Comparison of ENCODE assay signal across 8 cellular contexts in the genomic region with DNA sequence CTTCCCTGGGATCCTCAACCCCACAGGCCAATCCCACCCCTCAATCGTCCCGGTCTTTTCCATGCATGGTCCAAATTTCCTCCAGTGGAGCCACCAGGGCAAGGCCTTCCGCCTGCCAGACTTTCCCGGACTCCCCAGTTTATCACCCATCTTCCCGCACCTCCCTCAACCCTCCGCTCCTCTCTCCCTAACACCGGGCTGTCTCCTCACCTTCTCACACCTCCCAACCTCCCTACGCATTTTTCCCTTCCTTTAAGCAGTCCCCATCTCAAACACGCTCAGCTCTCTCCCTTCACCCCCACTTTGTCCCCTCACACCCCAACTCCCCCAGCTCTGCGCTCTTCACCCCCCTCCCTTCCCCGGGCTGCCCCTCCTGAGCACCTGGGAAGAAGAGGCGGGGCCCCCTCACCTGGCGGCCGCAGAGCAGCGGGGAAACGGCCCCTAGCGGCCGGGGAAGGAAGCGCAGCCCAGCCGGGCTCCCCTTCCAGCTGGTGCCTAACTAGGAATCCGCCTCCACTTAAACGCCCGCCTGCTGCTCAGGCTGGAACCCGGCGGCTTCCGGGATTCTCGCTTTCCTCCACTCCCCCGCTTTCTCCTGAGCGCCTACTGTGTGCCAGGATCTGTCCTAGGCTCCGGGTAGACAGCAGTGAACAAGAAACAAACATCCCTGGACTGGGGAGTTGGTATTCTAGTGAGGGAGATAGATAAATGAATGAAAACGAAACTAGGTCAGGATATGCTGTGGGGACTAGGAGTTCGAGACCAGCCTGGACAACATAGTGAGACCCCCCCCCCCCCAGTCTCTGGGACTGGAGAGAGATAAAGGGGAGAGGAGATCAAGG.
DNase-seq lines count a peak whose midpoint lies in the region; ATAC-seq and TF ChIP-seq lines count a peak whose summit lies in the region.
"Not testable (repeated sequence)": the region's sequence is repeated elsewhere in the genome, so short reads cannot be mapped to it uniquely, and the experiment has no call there.

No MANE protein-coding gene starts in this region.

- DNase-seq in BJ (ENCODE audit: low read depth): not testable (repeated sequence)
- DNase-seq in GM23338 (ENCODE audit: low spot score) (peak; percentile 91), NCI-H146 treated with DMSO at 0.1 percent for 48 hours (lab: John Stamatoyannopoulos, UW; ENCODE audit: unreplicated experiment) (peak; percentile 55), SKM-1 (lab: John Stamatoyannopoulos, UW; ENCODE audit: unreplicated experiment) (peak; percentile 22), activated gamma-delta T cell treated with Interleukin-2 at 50 U/mL for 16 hours (peak; percentile 70), fibroblast of lung (ENCODE audit: low read depth in 2 of 2) (peak; percentile 35 to 51)
- DNase-seq in stimulated activated CD8-positive, alpha-beta memory T cell treated with anti-CD3 and anti-CD28 coated beads, Interleukin-12 subunit alpha, Interleukin-12 subunit beta, amount 100 ng/mL, for 4 hours (ENCODE audit: low read depth): peak; percentile 53

- H2AFZ ChIP-seq in GM23338: not testable (repeated sequence)
- H2AFZ ChIP-seq in fibroblast of lung (ENCODE audit: low read length): peak overlapping the region; percentile 60

- H3K9me2 ChIP-seq in GM23338 (ENCODE audit: insufficient read depth): not testable (repeated sequence)

- not testable (repeated sequence) for H3K9me3 ChIP-seq in fibroblast of lung (ENCODE audit: control insufficient read depth, insufficient read depth, low read depth, low read length); muscle layer of colon (ENCODE audit: low read length)

- peaks cover 27% of the 10 kb centered on the region for H3K27me3 Mint-ChIP-seq in GM23338 (ENCODE audit: insufficient read depth, low read depth, poor library complexity)

- POLR2A ChIA-PET in BJ (lab: Charles Lee): not testable (repeated sequence)

- ATAC-seq in GM23338: peak; percentile 83

- H3K79me2 ChIP-seq in GM23338 (replicated peaks; ENCODE audit: insufficient read depth); fibroblast of lung (ENCODE audit: control insufficient read depth, insufficient read depth, low read length): not testable (repeated sequence)

- peaks cover 19% of the 10 kb centered on the region for H3F3A ChIP-seq in GM23338 (replicated peaks; ENCODE audit: low read depth)

- peak; percentile 87 for TF ChIP-seq CTCF in BJ (IDR thresholded peaks at IDR 0.05; ENCODE audit: insufficient read depth, low read depth, low read length)
- TF ChIP-seq CTCF in GM23338 (conservative IDR thresholded peaks at IDR 0.05; ENCODE audit: low read depth in 2 of 2): peak; percentile 79 to 81
- TF ChIP-seq CTCF in fibroblast of lung (conservative IDR thresholded peaks at IDR 0.05 in 1 of 2, IDR thresholded peaks at IDR 0.05 in 1 of 2; ENCODE audit: low read depth in 1 of 2, low read length in 2 of 2): peak; percentile 59 to 64

- not testable (repeated sequence) for H4K20me1 ChIP-seq in GM23338 (replicated peaks; ENCODE audit: insufficient read depth); fibroblast of lung (ENCODE audit: control insufficient read depth, extremely low read depth, insufficient read depth, low read length)

- H3K9me3 Mint-ChIP-seq in GM23338: not testable (repeated sequence)

- peak overlapping the region; percentile 40; the same call in 1 of the 2 replicates for H3K27ac Mint-ChIP-seq in GM23338

- H3K4me2 ChIP-seq in GM23338 (peak overlapping the region; percentile 80), fibroblast of lung (ENCODE audit: extremely low read depth, insufficient read depth, low read length) (peak overlapping the region; percentile 44)

- CTCF ChIA-PET in BJ (lab: Yijun Ruan, JAX): interaction anchor here (0.7 to 3.0 kb wide), 7 partner anchors 9 to 552 kb away, joined by 3 to 11 read pairs (median 5); no protein-coding TSS in a partner anchor

- H3K27ac ChIP-seq in GM23338 (ENCODE audit: low read depth); fibroblast of lung (ENCODE audit: insufficient read depth, low read length); muscle layer of colon (ENCODE audit: low read depth, low read length): not testable (repeated sequence)

- peaks cover 16% of the 10 kb centered on the region for H3K4me1 ChIP-seq in GM23338 (ENCODE audit: insufficient read depth)
- not testable (repeated sequence) for H3K4me1 ChIP-seq in fibroblast of lung (ENCODE audit: control insufficient read depth, extremely low read depth, insufficient read depth, low read length); muscle layer of colon (ENCODE audit: insufficient read depth, low read length)

- H3K27me3 ChIP-seq in BJ (ENCODE audit: control insufficient read depth, insufficient read depth, low read length); GM23338 (ENCODE audit: insufficient read depth); fibroblast of lung (ENCODE audit: control insufficient read depth, insufficient read depth, low read length); muscle layer of colon (ENCODE audit: control insufficient read depth in 1 of 2, insufficient read depth in 2 of 2, low read length in 2 of 2): not testable (repeated sequence)

- H3K4me3 ChIP-seq in BJ (ENCODE audit: low read depth, low read length): peak overlapping the region; percentile 34
- peak overlapping the region; percentile 60 for H3K4me3 ChIP-seq in GM23338
- peak overlapping the region; percentile 40 to 56 (median 50) for H3K4me3 ChIP-seq in fibroblast of lung (replicated peaks in 1 of 4; ENCODE audit: control extremely low read depth in 1 of 4, insufficient read depth in 1 of 4, low read depth in 3 of 4, low read length in 4 of 4)
- H3K4me3 ChIP-seq in muscle layer of colon (ENCODE audit: low read depth in 1 of 2, low read length in 2 of 2): peak overlapping the region; percentile 27 to 35

- H3K36me3 Mint-ChIP-seq in GM23338 (ENCODE audit: low read depth): not testable (repeated sequence)

- H3K4me1 Mint-ChIP-seq in GM23338: peaks cover 22% of the 10 kb centered on the region

- peak overlapping the region; percentile 71 for H3K4me3 Mint-ChIP-seq in GM23338

- H3K36me3 ChIP-seq in BJ (ENCODE audit: control insufficient read depth, insufficient read depth, low read length); GM23338 (ENCODE audit: insufficient read depth); fibroblast of lung (ENCODE audit: control insufficient read depth, insufficient read depth, low read length); muscle layer of colon (ENCODE audit: insufficient read depth, low read length): not testable (repeated sequence)

- H3K9ac ChIP-seq in fibroblast of lung (ENCODE audit: insufficient read depth, low read length); muscle layer of colon (ENCODE audit: low read length): not testable (repeated sequence)

TF ChIP-seq in GM23338, 12 proteins besides CTCF, POLR2A, EP300 and RAD21:
- 0 out of 2 replicates have a peak, but pooled peaks have one; percentile 13 for TF ChIP-seq CREB1 (CRISPR knock-in tag; IDR thresholded peaks at IDR 0.05; ENCODE audit: low read depth)
